Comparison of ENCODE assay signal across 8 cellular contexts in genomic region chr3:124565013-124565412, GRCh38.
DNase-seq lines count a peak whose midpoint lies in the region; ATAC-seq and TF ChIP-seq lines count a peak whose summit lies in the region.

No MANE protein-coding gene starts in this region.

- no peak for TF ChIP-seq EP300 in sigmoid colon (IDR thresholded peaks at IDR 0.05)

- CTCF ChIA-PET in GM10248 (lab: Yijun Ruan, JAX), result interaction anchor here (0.8 to 12.9 kb wide), 13 partner anchors 9 to 337 kb away, joined by 3 to 305 read pairs (median 9); no protein-coding TSS in a partner anchor

- H3K4me1 ChIP-seq in hepatocyte (ENCODE audit: insufficient read depth) (no peaks in the 10 kb centered on the region), sigmoid colon (peaks cover 0 to 8% (median 5%) of the 10 kb centered on the region in 4 donors)

- POLR2A ChIA-PET in GM10248 (lab: Yijun Ruan, JAX), result no interaction called here

- H3K27me3 ChIP-seq in hepatocyte (no peaks in the 10 kb centered on the region), sigmoid colon (no peaks in the 10 kb centered on the region)

- DNase-seq in GM10248 (ENCODE audit: extremely low spot score) (peak; percentile 70), NCI-H1092 (lab: John Stamatoyannopoulos, UW) (peak; percentile 69), SW480 (ENCODE audit: low spot score) (peak; percentile 62), astrocyte of the cerebellum (ENCODE audit: low read depth) (peak; percentile 64), hepatocyte (ENCODE audit: low spot score) (peak; percentile 90), sigmoid colon (peak; percentile 82)

- in situ Hi-C loops in astrocyte of the cerebellum (cut with HindIII; ENCODE audit: low sequenced_read_pairs), result loop anchor here (10.0 kb wide), 1 partner anchor 130 kb away; no protein-coding TSS in a partner anchor

- 23% methylated on average over 5 of the region's 5 CpGs for WGBS in hepatocyte (ENCODE audit: low lambda C conversion rate, missing lambda C conversion rate)
- 19 to 20% methylated on average over 5 of the region's 5 CpGs for WGBS in sigmoid colon, 2 donors

- H4K20me1 ChIP-seq in hepatocyte (ENCODE audit: insufficient read depth, poor library complexity, severe bottlenecking), result no peaks in the 10 kb centered on the region

- intact Hi-C loops in sigmoid colon (cut with DNase I), result loop anchor here (1.0 to 5.0 kb wide), 2 partner anchors 123 to 337 kb away; no protein-coding TSS in a partner anchor

- H3K36me3 ChIP-seq in hepatocyte (replicated peaks; ENCODE audit: insufficient read depth, low read depth) (no peaks in the 10 kb centered on the region), sigmoid colon (no peaks in the 10 kb centered on the region)

- peak; percentile 66 for TF ChIP-seq CTCF in GM10248 (IDR thresholded peaks at IDR 0.05; ENCODE audit: control extremely low read depth, extremely low read depth, low read depth, missing control alignments)
- peak; percentile 86 for TF ChIP-seq CTCF in astrocyte of the cerebellum (IDR thresholded peaks at IDR 0.05; ENCODE audit: low read depth, low read length, missing control alignments)
- TF ChIP-seq CTCF in hepatocyte (IDR thresholded peaks at IDR 0.05; ENCODE audit: poor library complexity), result peak; percentile 94
- TF ChIP-seq CTCF in sigmoid colon (IDR thresholded peaks at IDR 0.05), result peak; percentile 49 to 84 (median 82)

- H3K27ac ChIP-seq in hepatocyte, result no peak overlapping the region
- H3K27ac ChIP-seq in sigmoid colon, result no peak overlapping the region

- H3K4me3 ChIP-seq in astrocyte of the cerebellum (ENCODE audit: low read depth, low read length) (no peak overlapping the region), hepatocyte (no peak overlapping the region), sigmoid colon (no peak overlapping the region)

- no peak for TF ChIP-seq POLR2A in sigmoid colon (IDR thresholded peaks at IDR 0.05)

- ATAC-seq in HG02763 (IDR thresholded peaks at IDR 0.05; ENCODE audit: unreplicated experiment), result no peak
- ATAC-seq in GM18870 (IDR thresholded peaks at IDR 0.05; ENCODE audit: unreplicated experiment), result no peak

- H2AFZ ChIP-seq in hepatocyte, result peak overlapping the region; percentile 13

- H3K9me2 ChIP-seq in hepatocyte (replicated peaks; ENCODE audit: insufficient read depth), result no peaks in the 10 kb centered on the region

- no peaks in the 10 kb centered on the region for H3K9me3 ChIP-seq in hepatocyte (ENCODE audit: low read depth)
- no peaks in the 10 kb centered on the region for H3K9me3 ChIP-seq in sigmoid colon

- peak overlapping the region; percentile 56 for H3K4me2 ChIP-seq in hepatocyte

- H3K79me2 ChIP-seq in hepatocyte, result no peaks in the 10 kb centered on the region
